In the genomic region with DNA sequence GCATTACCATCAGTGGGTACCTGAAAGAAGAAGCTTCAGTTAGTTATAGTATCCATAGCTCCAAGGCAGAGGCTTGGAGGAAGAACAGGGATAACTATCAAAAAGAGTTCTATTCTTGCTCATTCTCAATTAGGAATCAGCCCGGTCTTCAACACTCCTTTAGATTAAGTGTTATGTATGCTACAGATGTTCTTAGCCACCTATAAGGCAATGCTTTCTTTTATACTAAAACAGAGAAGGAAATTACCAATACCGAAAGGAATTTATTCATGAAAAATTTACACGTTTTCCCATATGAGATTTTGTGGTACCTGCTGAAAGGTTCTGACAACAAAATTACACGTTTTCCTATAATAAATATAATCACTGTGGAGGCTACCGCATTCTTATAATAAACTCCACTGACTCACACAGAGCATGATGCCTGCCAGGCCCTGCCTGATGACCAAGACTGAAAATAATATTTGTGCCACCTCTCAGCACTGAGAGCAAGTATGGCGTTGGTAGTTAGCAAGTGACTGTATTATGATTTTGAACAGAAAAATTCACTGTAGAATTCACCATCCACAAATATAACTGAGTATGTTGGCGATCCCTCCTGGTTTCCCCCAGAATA, we compare ENCODE assay signal across 1 cellular context.
TF ChIP-seq lines count a peak whose summit lies in the region.

No MANE protein-coding gene starts in this region.

TF ChIP-seq in GM12878, 131 proteins besides CTCF, POLR2A, EP300 and RAD21:
- no peak for TF ChIP-seq CBX5 (IDR thresholded peaks at IDR 0.05; ENCODE audit: low read depth)
- peak; percentile 36; the same call in 1 of the 2 replicates for TF ChIP-seq JUNB (IDR thresholded peaks at IDR 0.05)
TF ChIP-seq in GM12878: peak in this region for 1.
